Comparison of ENCODE assay signal across 8 cellular contexts in the genomic region with DNA sequence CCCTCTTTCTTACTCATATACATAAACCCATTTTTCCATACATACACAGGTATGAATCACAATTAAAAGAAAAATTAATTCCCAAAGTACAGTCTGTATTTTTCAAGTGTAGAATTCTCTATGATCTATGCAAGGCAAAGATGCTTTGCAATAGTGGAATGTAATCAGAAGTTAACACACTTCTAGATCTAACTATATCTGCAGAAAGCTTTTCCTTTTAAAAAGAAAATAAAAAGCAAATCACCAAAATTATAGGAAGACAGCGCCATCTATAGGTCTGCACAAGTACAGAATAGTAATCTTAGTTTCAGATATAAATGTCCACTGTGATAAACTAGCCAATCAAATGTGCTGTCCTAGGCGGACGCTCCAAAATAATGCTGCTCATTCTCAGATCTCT. TPM values are rescaled to one million over a fixed set of nuclear protein-coding genes. Genes with fewer than 3 reads are reported as not detected.
DNase-seq lines count a peak whose midpoint lies in the region; ATAC-seq and TF ChIP-seq lines count a peak whose summit lies in the region.

No MANE protein-coding gene starts in this region.

- H3K4me3 ChIP-seq in PC-3 (ENCODE audit: low read length) (no peak overlapping the region), epithelial cell of proximal tubule (ENCODE audit: low read depth, low read length) (no peak overlapping the region), retinal pigment epithelial cell (ENCODE audit: low read length) (no peak overlapping the region), lower leg skin (ENCODE audit: low read depth, poor library complexity, severe bottlenecking) (no peak overlapping the region)

- no peaks in the 10 kb centered on the region for H3F3A ChIP-seq in PC-3 (ENCODE audit: low read length, unreplicated experiment)

- ATAC-seq in PC-3 = peak; percentile 82

- DNase-seq in DMS79 treated with DMSO at 0.1 percent for 48 hours (lab: John Stamatoyannopoulos, UW) (peak; percentile 98), Kasumi-1 (lab: John Stamatoyannopoulos, UW) (peak; percentile 67 to 84), PC-3 (peak; percentile 76), epithelial cell of proximal tubule (ENCODE audit: low read depth) (no peak), retinal pigment epithelial cell (ENCODE audit: low read depth) (peak; percentile 12), lower leg skin (ENCODE audit: low spot score in 2 of 2) (no peak)
- no peak for DNase-seq in activated effector memory CD4-positive, alpha-beta T cell treated with Interleukin-2 at 50 U/mL for 16 hours
- no peak for DNase-seq in central memory CD4-positive, alpha-beta T cell

- H3K79me2 ChIP-seq in PC-3 (ENCODE audit: low read length) = no peaks in the 10 kb centered on the region

- no peak for TF ChIP-seq POLR2A in lower leg skin (IDR thresholded peaks at IDR 0.05)

- peaks cover 6% of the 10 kb centered on the region; the same call in 1 of the 2 replicates for H3K9me3 ChIP-seq in PC-3 (ENCODE audit: low read length)

- CTCF ChIA-PET in PC-3 (lab: Charles Lee) = interaction anchor here (0.6 to 3.0 kb wide), 10 partner anchors 10 to 597 kb away, joined by 3 to 18 read pairs (median 5); no protein-coding TSS in a partner anchor

- peaks cover 4% of the 10 kb centered on the region; the same call in 1 of the 2 replicates for H3K36me3 ChIP-seq in PC-3 (ENCODE audit: low read depth, low read length)

- POLR2A ChIA-PET in PC-3 (lab: Charles Lee; ENCODE audit: unreplicated experiment) = interaction anchor here (0.6 kb wide), 1 partner anchor 413 kb away, joined by 3 read pairs; no protein-coding TSS in a partner anchor

- H3K27me3 ChIP-seq in PC-3 (ENCODE audit: low read length) = no peaks in the 10 kb centered on the region

- H3K4me1 ChIP-seq in PC-3 (ENCODE audit: insufficient read depth, low read length) = peaks cover 5% of the 10 kb centered on the region

- H3K4me2 ChIP-seq in PC-3 (ENCODE audit: low read length) = 0 out of 2 replicates have a peak overlapping the region, but pooled peaks have one; percentile 37

- WGBS in lower leg skin, 2 donors = 0 to 3% methylated on average over 3 of the region's 3 CpGs

- no peaks in the 10 kb centered on the region for H3K9me2 ChIP-seq in PC-3 (replicated peaks; ENCODE audit: low read length)

- peak; percentile 90 for TF ChIP-seq CTCF in PC-3 (conservative IDR thresholded peaks at IDR 0.05; ENCODE audit: low read depth, low read length)
- peak; percentile 65 for TF ChIP-seq CTCF in epithelial cell of proximal tubule (conservative IDR thresholded peaks at IDR 0.05; ENCODE audit: low read depth, low read length)
- peak; percentile 62 for TF ChIP-seq CTCF in retinal pigment epithelial cell (conservative IDR thresholded peaks at IDR 0.05; ENCODE audit: low read depth, low read length)
- TF ChIP-seq CTCF in lower leg skin (IDR thresholded peaks at IDR 0.05) = no peak

- H3K27ac ChIP-seq in PC-3 (ENCODE audit: low read length) = no peak overlapping the region

- H3K9ac ChIP-seq in PC-3 (ENCODE audit: low read length) = no peak overlapping the region

- no TSS peak for BruUV-seq in PC-3 (replicated peaks; lab: Mats Ljungman, UMichigan)

- H2AFZ ChIP-seq in PC-3 (ENCODE audit: low read length) = no peak overlapping the region

- intact Hi-C loops in PC-3 (cut with micrococcal nuclease) (loop anchor here (1.0 to 10.0 kb wide), 5 partner anchors 48 to 1076 kb away; no protein-coding TSS in a partner anchor), lower leg skin (cut with DNase I; ENCODE audit: low total_unique reads) (no loop called here)

- no peaks in the 10 kb centered on the region for H4K20me1 ChIP-seq in PC-3 (ENCODE audit: low read length)

RNA-seq across cellular contexts. Expression of a gene that starts 22.0 kb away (rescaled TPM):
- total RNA-seq in PC-3 (2014; rRNA removed) (0.87 and 1.0 TPM in 2 replicates), epithelial cell of proximal tubule (0.81 and 1.5 TPM in 2 replicates), lower leg skin (under 1 TPM in 2 of 4 donors, not detected in 2; 0.08 to 0.29 TPM)

RNA-seq across cellular contexts. Expression of a gene that starts 47.3 kb away (rescaled TPM):
- total RNA-seq in PC-3 (2014; rRNA removed) = 14.2 and 22.5 TPM in 2 replicates
- 5.7 and 6.7 TPM in 2 replicates for total RNA-seq in epithelial cell of proximal tubule
- 1 to 10 TPM; 3.6 to 6.9 (median 5.9) TPM for total RNA-seq in lower leg skin

Comparison
In these comparisons a context has a peak if more than half of its experiments do, and no peak if none do; other contexts are left out.
1. DNase-seq: peak in DMS79 treated with DMSO at 0.1 percent for 48 hours (single experiment), Kasumi-1 (2 of 2), PC-3 (single experiment) and retinal pigment epithelial cell (single experiment); none in epithelial cell of proximal tubule (single experiment), activated effector memory CD4-positive, alpha-beta T cell treated with Interleukin-2 at 50 U/mL for 16 hours (single experiment), central memory CD4-positive, alpha-beta T cell (single experiment) and lower leg skin (0 of 2).
2. CTCF ChIP-seq: peak in PC-3 (single experiment), epithelial cell of proximal tubule (single experiment) and retinal pigment epithelial cell (single experiment); none in lower leg skin (0 of 3).